ENCODE assay signal across 9 cellular contexts in the genomic region with DNA sequence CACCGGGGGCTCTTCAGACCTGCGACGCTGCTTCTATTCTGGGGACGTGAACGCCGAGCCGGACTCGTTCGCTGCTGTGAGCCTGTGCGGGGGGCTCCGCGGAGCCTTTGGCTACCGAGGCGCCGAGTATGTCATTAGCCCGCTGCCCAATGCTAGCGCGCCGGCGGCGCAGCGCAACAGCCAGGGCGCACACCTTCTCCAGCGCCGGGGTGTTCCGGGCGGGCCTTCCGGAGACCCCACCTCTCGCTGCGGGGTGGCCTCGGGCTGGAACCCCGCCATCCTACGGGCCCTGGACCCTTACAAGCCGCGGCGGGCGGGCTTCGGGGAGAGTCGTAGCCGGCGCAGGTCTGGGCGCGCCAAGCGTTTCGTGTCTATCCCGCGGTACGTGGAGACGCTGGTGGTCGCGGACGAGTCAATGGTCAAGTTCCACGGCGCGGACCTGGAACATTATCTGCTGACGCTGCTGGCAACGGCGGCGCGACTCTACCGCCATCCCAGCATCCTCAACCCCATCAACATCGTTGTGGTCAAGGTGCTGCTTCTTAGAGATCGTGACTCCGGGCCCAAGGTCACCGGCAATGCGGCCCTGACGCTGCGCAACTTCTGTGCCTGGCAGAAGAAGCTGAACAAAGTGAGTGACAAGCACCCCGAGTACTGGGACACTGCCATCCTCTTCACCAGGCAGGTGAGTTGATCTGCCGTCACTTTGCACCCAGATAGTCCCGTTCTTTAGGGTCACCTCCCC. TPM values are rescaled to one million over a fixed set of nuclear protein-coding genes. Genes with fewer than 3 reads are reported as not detected.
DNase-seq lines count a peak whose midpoint lies in the region; ATAC-seq and TF ChIP-seq lines count a peak whose summit lies in the region.
"Had no signal": no experiment of that assay in that cellular context is flagged by ENCODE, and none has a peak within 500 bp of the region (broad histone marks: within the 10 kb centered on the region; RNA-seq: fewer than 3 reads in every experiment).

No MANE protein-coding gene starts in this region.

- 1 to 3% methylated on average over 36 to 48 of the region's 71 CpGs for WGBS in thyroid gland, 2 donors

- DNase-seq in activated CD4-positive, alpha-beta T cell treated with anti-CD3 and anti-CD28 coated beads, Interleukin-2, amount 10 ng/mL, durations not matched to agents 24 days and 14 days, result no peak
- no peak for DNase-seq in activated CD4-positive, alpha-beta T cell treated with anti-CD3 and anti-CD28 coated beads for 36 hours
- DNase-seq in cardiac fibroblast (ENCODE audit: low read depth in 2 of 2), result peak in 1 of 2 donors; percentile 29
- DNase-seq in lower lobe of right lung, result no peak
- peak; percentile 33 to 41 for DNase-seq in thyroid gland
- DNase-seq in GM10248 (ENCODE audit: extremely low spot score), result no peak
- DNase-seq in GM13977 (ENCODE audit: low spot score), result no peak
- DNase-seq: CD4-positive, alpha-beta memory T cell had no signal

- TF ChIP-seq CTCF in cardiac fibroblast (IDR thresholded peaks at IDR 0.05; ENCODE audit: low read depth, low read length) (no peak), lower lobe of right lung (IDR thresholded peaks at IDR 0.05) (no peak), thyroid gland (IDR thresholded peaks at IDR 0.05) (no peak), GM10248 (IDR thresholded peaks at IDR 0.05; ENCODE audit: control extremely low read depth, extremely low read depth, low read depth, missing control alignments) (no peak), GM13977 (IDR thresholded peaks at IDR 0.05; ENCODE audit: extremely low read depth, insufficient read depth, missing control alignments) (no peak)

- CTCF ChIA-PET in activated CD4-positive, alpha-beta T cell treated with anti-CD3 and anti-CD28 coated beads for 36 hours (lab: Charles Lee), result interaction anchor here (1.6 kb wide), 1 partner anchor 18 kb away, joined by 6 read pairs; no protein-coding TSS in a partner anchor
- CTCF ChIA-PET in GM10248 (lab: Yijun Ruan, JAX), result interaction anchor here (1.4 kb wide), 1 partner anchor 11 kb away, joined by 3 read pairs; no protein-coding TSS in a partner anchor

- no peak for ATAC-seq in activated CD4-positive, alpha-beta T cell treated with anti-CD3 and anti-CD28 coated beads for 36 hours
- ATAC-seq in lower lobe of right lung (peak; percentile 27 to 44), HG02571 (IDR thresholded peaks at IDR 0.05; ENCODE audit: unreplicated experiment) (no peak)

- peaks cover 25% of the 10 kb centered on the region for H3K27me3 ChIP-seq in lower lobe of right lung (ENCODE audit: low read depth)
- H3K27me3 ChIP-seq in thyroid gland, result no peaks in the 10 kb centered on the region

- no peak overlapping the region for H3K27ac Mint-ChIP-seq in activated CD4-positive, alpha-beta T cell treated with anti-CD3 and anti-CD28 coated beads, Interleukin-2, amount 10 ng/mL, durations not matched to agents 24 days and 14 days
- no peak overlapping the region for H3K27ac Mint-ChIP-seq in activated CD4-positive, alpha-beta T cell treated with anti-CD3 and anti-CD28 coated beads for 36 hours
- H3K27ac Mint-ChIP-seq: CD4-positive, alpha-beta memory T cell had no signal

- H3K4me1 Mint-ChIP-seq in activated CD4-positive, alpha-beta T cell treated with anti-CD3 and anti-CD28 coated beads, Interleukin-2, amount 10 ng/mL, durations not matched to agents 24 days and 14 days, result peaks cover 6% of the 10 kb centered on the region
- H3K4me1 Mint-ChIP-seq in activated CD4-positive, alpha-beta T cell treated with anti-CD3 and anti-CD28 coated beads for 36 hours, result peaks cover 9% of the 10 kb centered on the region

- intact Hi-C loops in activated CD4-positive, alpha-beta T cell treated with anti-CD3 and anti-CD28 coated beads, Interleukin-2, amount 10 ng/mL, durations not matched to agents 24 days and 14 days (cut with micrococcal nuclease), result loop anchor here (2.0 kb wide), 1 partner anchor 15 kb away; no protein-coding TSS in a partner anchor
- intact Hi-C loops in activated CD4-positive, alpha-beta T cell treated with anti-CD3 and anti-CD28 coated beads for 36 hours (cut with DNase I, micrococcal nuclease), result no loop called here
- intact Hi-C loops in lower lobe of right lung (cut with DNase I) (no loop called here), thyroid gland (cut with DNase I) (no loop called here)

- H3K27ac ChIP-seq in lower lobe of right lung (peak overlapping the region; percentile 74), thyroid gland (peak overlapping the region; percentile 68 to 82 (median 77))

- H3K9me3 ChIP-seq in lower lobe of right lung (no peaks in the 10 kb centered on the region), thyroid gland (no peaks in the 10 kb centered on the region)

- H3K36me3 ChIP-seq in lower lobe of right lung (no peaks in the 10 kb centered on the region), thyroid gland (no peaks in the 10 kb centered on the region)

- in situ Hi-C loops in GM13977 (cut with MboI; ENCODE audit: low pct_unique_long_range_greater_than_20kb, low sequenced_read_pairs, unreplicated experiment), result no loop called here

- no peak for TF ChIP-seq POLR2A in thyroid gland (IDR thresholded peaks at IDR 0.05)

- H3K4me1 ChIP-seq in lower lobe of right lung (peaks cover 25% of the 10 kb centered on the region), thyroid gland (peaks cover 27 to 31% of the 10 kb centered on the region in 2 donors)

- H3K4me3 Mint-ChIP-seq in activated CD4-positive, alpha-beta T cell treated with anti-CD3 and anti-CD28 coated beads, Interleukin-2, amount 10 ng/mL, durations not matched to agents 24 days and 14 days, result peak overlapping the region; percentile 67
- no peak overlapping the region for H3K4me3 Mint-ChIP-seq in activated CD4-positive, alpha-beta T cell treated with anti-CD3 and anti-CD28 coated beads for 36 hours

- peak overlapping the region; percentile 66 to 83 for H3K4me3 ChIP-seq in cardiac fibroblast (replicated peaks in 1 of 2; ENCODE audit: low read depth in 2 of 2, low read length in 2 of 2)
- H3K4me3 ChIP-seq in lower lobe of right lung, result peak overlapping the region; percentile 65
- H3K4me3 ChIP-seq in thyroid gland (replicated peaks in 1 of 3), result peak overlapping the region; percentile 50 to 90 (median 85)

- POLR2A ChIA-PET in activated CD4-positive, alpha-beta T cell treated with anti-CD3 and anti-CD28 coated beads for 36 hours (lab: Charles Lee), result no interaction called here
- POLR2A ChIA-PET in GM10248 (lab: Yijun Ruan, JAX), result no interaction called here

- H3K27me3 Mint-ChIP-seq in activated CD4-positive, alpha-beta T cell treated with anti-CD3 and anti-CD28 coated beads, Interleukin-2, amount 10 ng/mL, durations not matched to agents 24 days and 14 days, result peaks cover 62% of the 10 kb centered on the region
- peaks cover 40% of the 10 kb centered on the region for H3K27me3 Mint-ChIP-seq in activated CD4-positive, alpha-beta T cell treated with anti-CD3 and anti-CD28 coated beads for 36 hours

- H3K36me3 Mint-ChIP-seq in activated CD4-positive, alpha-beta T cell treated with anti-CD3 and anti-CD28 coated beads, Interleukin-2, amount 10 ng/mL, durations not matched to agents 24 days and 14 days (ENCODE audit: low read depth), result no peaks in the 10 kb centered on the region
- no peaks in the 10 kb centered on the region for H3K36me3 Mint-ChIP-seq in activated CD4-positive, alpha-beta T cell treated with anti-CD3 and anti-CD28 coated beads for 36 hours (ENCODE audit: low read depth)
- H3K36me3 Mint-ChIP-seq: CD4-positive, alpha-beta memory T cell had no signal

- H3K9me3 Mint-ChIP-seq in activated CD4-positive, alpha-beta T cell treated with anti-CD3 and anti-CD28 coated beads, Interleukin-2, amount 10 ng/mL, durations not matched to agents 24 days and 14 days, result no peaks in the 10 kb centered on the region
- no peaks in the 10 kb centered on the region for H3K9me3 Mint-ChIP-seq in activated CD4-positive, alpha-beta T cell treated with anti-CD3 and anti-CD28 coated beads for 36 hours (ENCODE audit: low read depth)
- H3K9me3 Mint-ChIP-seq: CD4-positive, alpha-beta memory T cell had no signal

RNA-seq across cellular contexts. Expression of gene ADAMTS15, which starts 1.0 kb away (rescaled TPM):
- 0.02 TPM in 1 of 2 replicates, not detected in the other for total RNA-seq in activated CD4-positive, alpha-beta T cell treated with anti-CD3 and anti-CD28 coated beads, Interleukin-2, amount 10 ng/mL, durations not matched to agents 24 days and 14 days
- not detected for total RNA-seq in activated CD4-positive, alpha-beta T cell treated with anti-CD3 and anti-CD28 coated beads for 36 hours
- total RNA-seq in lower lobe of right lung, result 8.4 TPM
- total RNA-seq in thyroid gland, result 10 to 100 TPM; 11.2 to 29.2 (median 23.5) TPM
- total RNA-seq: CD4-positive, alpha-beta memory T cell had no signal

RNA-seq across cellular contexts. Expression of gene ADAMTS8, which starts 21.0 kb away (rescaled TPM):
- not detected in 2 replicates for total RNA-seq in activated CD4-positive, alpha-beta T cell treated with anti-CD3 and anti-CD28 coated beads, Interleukin-2, amount 10 ng/mL, durations not matched to agents 24 days and 14 days
- total RNA-seq in activated CD4-positive, alpha-beta T cell treated with anti-CD3 and anti-CD28 coated beads for 36 hours, result not detected
- 23.0 TPM for total RNA-seq in lower lobe of right lung
- total RNA-seq in thyroid gland, result under 1 TPM in 2 of 4 donors, not detected in 2; 0.38 to 0.56 TPM
- total RNA-seq: CD4-positive, alpha-beta memory T cell had no signal

Comparison
In these comparisons a context has a peak if more than half of its experiments do, and no peak if none do; other contexts are left out.
1. DNase-seq: peak in thyroid gland (2 of 2); none in activated CD4-positive, alpha-beta T cell treated with anti-CD3 and anti-CD28 coated beads, Interleukin-2, amount 10 ng/mL, durations not matched to agents 24 days and 14 days (single experiment), activated CD4-positive, alpha-beta T cell treated with anti-CD3 and anti-CD28 coated beads for 36 hours (single experiment), lower lobe of right lung (single experiment), GM10248 (single experiment) and GM13977 (single experiment).
2. ATAC-seq: peak in lower lobe of right lung (2 of 2); none in activated CD4-positive, alpha-beta T cell treated with anti-CD3 and anti-CD28 coated beads for 36 hours (single experiment) and HG02571 (single experiment).
3. RNA of gene ADAMTS8, which starts 21.0 kb away (total RNA-seq): 23.0 TPM in lower lobe of right lung (single experiment); 0.38 to 0.56 TPM in thyroid gland, not detected in activated CD4-positive, alpha-beta T cell treated with anti-CD3 and anti-CD28 coated beads, Interleukin-2, amount 10 ng/mL, durations not matched to agents 24 days and 14 days and not detected in activated CD4-positive, alpha-beta T cell treated with anti-CD3 and anti-CD28 coated beads for 36 hours; every median in the first group is over 10 times any median in the second.
4. Peak in every context shown above with its lines, with median percentiles within 50 percentile points of each other: H3K4me3 ChIP-seq.